Comparison of ENCODE assay signal across 8 cellular contexts in genomic region chr1:246280551-246280950, GRCh38.
A peak's percentile ranks its signal among the peaks of the same experiment; 100 is the strongest.
DNase-seq lines count a peak whose midpoint lies in the region; ATAC-seq and TF ChIP-seq lines count a peak whose summit lies in the region.

No MANE protein-coding gene starts in this region.

- TF ChIP-seq CTCF in BE2C (IDR thresholded peaks at IDR 0.05; ENCODE audit: low read depth, low read length) (peak; percentile 53), HCT116 (IDR thresholded peaks at IDR 0.05 in 2 of 3, conservative IDR thresholded peaks at IDR 0.05 in 1 of 3; ENCODE audit: borderline replicate concordance in 1 of 3, insufficient read depth in 1 of 3, low read depth in 2 of 3, low read length in 2 of 3) (peak; percentile 22 to 44 (median 43); a peak in 3 of 6 replicates), hepatocyte (IDR thresholded peaks at IDR 0.05; ENCODE audit: poor library complexity) (peak; percentile 52)

- H3K9ac ChIP-seq in HCT116 (ENCODE audit: low read length): no peak overlapping the region

- H3K36me3 ChIP-seq in BE2C: no peaks in the 10 kb centered on the region
- no peaks in the 10 kb centered on the region for H3K36me3 ChIP-seq in HCT116 (ENCODE audit: control insufficient read depth in 1 of 2, insufficient read depth in 2 of 2, low read length in 2 of 2)
- H3K36me3 ChIP-seq in SJCRH30: no peaks in the 10 kb centered on the region
- no peaks in the 10 kb centered on the region for H3K36me3 ChIP-seq in hepatocyte (replicated peaks; ENCODE audit: insufficient read depth, low read depth)

- TF ChIP-seq POLR2A in HCT116 (IDR thresholded peaks at IDR 0.05; ENCODE audit: borderline replicate concordance, extremely low read depth, insufficient read depth, insufficient read length): no peak

- no peaks in the 10 kb centered on the region for H3K9me2 ChIP-seq in HCT116 (ENCODE audit: insufficient read depth)
- no peaks in the 10 kb centered on the region for H3K9me2 ChIP-seq in hepatocyte (replicated peaks; ENCODE audit: insufficient read depth)

- BruUV-seq in HCT116 (replicated peaks; lab: Mats Ljungman, UMichigan): no TSS peak

- H3K4me2 ChIP-seq in HCT116 (ENCODE audit: low read length) (no peak overlapping the region), hepatocyte (no peak overlapping the region)

- H2AFZ ChIP-seq in HCT116 (ENCODE audit: low read depth, low read length, poor library complexity, severe bottlenecking) (no peak overlapping the region), hepatocyte (no peak overlapping the region)

- RAD21 ChIA-PET in HCT116 (lab: Charles Lee; ENCODE audit: low non-redundant PET in 1 of 2, low total read pairs in 2 of 2, uncharacterized antibody in 2 of 2, unreplicated experiment in 2 of 2): no interaction called here

- 81% methylated on average over 3 of the region's 3 CpGs for WGBS in hepatocyte (ENCODE audit: low lambda C conversion rate, missing lambda C conversion rate)

- TF ChIP-seq RAD21 in HCT116 (IDR thresholded peaks at IDR 0.05; ENCODE audit: low read depth): peak; percentile 70

- H3K9me3 ChIP-seq in BE2C (no peaks in the 10 kb centered on the region), HCT116 (ENCODE audit: control insufficient read depth in 1 of 2, insufficient read depth in 1 of 2, low read depth in 1 of 2, low read length in 2 of 2) (no peaks in the 10 kb centered on the region), SJCRH30 (replicated peaks) (no peaks in the 10 kb centered on the region), hepatocyte (ENCODE audit: low read depth) (no peaks in the 10 kb centered on the region)

- H3K27ac ChIP-seq in HCT116 (ENCODE audit: low read depth, low read length) (no peak overlapping the region), SJCRH30 (no peak overlapping the region), hepatocyte (no peak overlapping the region)

- H3K79me2 ChIP-seq in HCT116 (ENCODE audit: insufficient read depth, low read length): no peaks in the 10 kb centered on the region
- no peaks in the 10 kb centered on the region for H3K79me2 ChIP-seq in hepatocyte

- POLR2A ChIA-PET in HCT116 (lab: Charles Lee): no interaction called here

- DNase-seq in BE2C (peak; percentile 42), HCT116 (ENCODE audit: low read depth, low spot score) (peak; percentile 10), SJCRH30 (peak; percentile 4 to 21), hepatocyte (ENCODE audit: low spot score) (peak; percentile 41)
- no peak for DNase-seq in stimulated activated CD4-positive, alpha-beta T cell treated with anti-CD3 and anti-CD28 coated beads, Interleukin-4, amount 100 ng/mL, for 1 hour
- DNase-seq in effector CD4-positive, alpha-beta T cell: no peak
- no peak for DNase-seq in stimulated activated CD4-positive, alpha-beta T cell treated with anti-CD3 and anti-CD28 coated beads, Interleukin-2, amount 100 ng/mL, for 24 hours

- H3K27me3 ChIP-seq in BE2C: no peaks in the 10 kb centered on the region; the same call in 1 of the 2 replicates
- no peaks in the 10 kb centered on the region for H3K27me3 ChIP-seq in HCT116 (ENCODE audit: insufficient read depth, low read length)
- no peaks in the 10 kb centered on the region for H3K27me3 ChIP-seq in SJCRH30
- no peaks in the 10 kb centered on the region for H3K27me3 ChIP-seq in hepatocyte

- H3K4me1 ChIP-seq in BE2C: peaks cover 13% of the 10 kb centered on the region; the same call in 1 of the 2 replicates
- H3K4me1 ChIP-seq in HCT116 (ENCODE audit: control insufficient read depth in 1 of 2, insufficient read depth in 2 of 2, low read length in 2 of 2): no peaks in the 10 kb centered on the region
- H3K4me1 ChIP-seq in SJCRH30: no peaks in the 10 kb centered on the region
- peaks cover 15% of the 10 kb centered on the region for H3K4me1 ChIP-seq in hepatocyte (ENCODE audit: insufficient read depth)

- CTCF ChIA-PET in HCT116 (lab: Charles Lee): interaction anchor here (0.6 to 1.1 kb wide), 5 partner anchors 19 to 1128 kb away, joined by 3 to 6 read pairs (median 3); no protein-coding TSS in a partner anchor

- H3K4me3 ChIP-seq in BE2C (ENCODE audit: low read depth, low read length) (no peak overlapping the region), HCT116 (replicated peaks in 1 of 2; ENCODE audit: low read depth in 1 of 2, low read length in 2 of 2) (no peak overlapping the region), SJCRH30 (no peak overlapping the region), hepatocyte (no peak overlapping the region)

- H4K20me1 ChIP-seq in HCT116 (ENCODE audit: insufficient read depth) (no peaks in the 10 kb centered on the region), hepatocyte (ENCODE audit: insufficient read depth, poor library complexity, severe bottlenecking) (no peaks in the 10 kb centered on the region)

- intact Hi-C loops in HCT116 (cut with micrococcal nuclease): loop anchor here (1.0 to 10.0 kb wide), 5 partner anchors 174 to 1126 kb away; partner anchors contain the start of gene KIF26B

- ATAC-seq in HCT116 (peak; percentile 50; the same call in 1 of the 2 replicates), HG03025 (IDR thresholded peaks at IDR 0.05; ENCODE audit: low FRiP score, unreplicated experiment) (no peak)

TF ChIP-seq in HCT116, 20 proteins besides CTCF, POLR2A, EP300 and RAD21:
- no peak for TF ChIP-seq MAX (IDR thresholded peaks at IDR 0.05)

Comparison
In these comparisons a context has a peak if more than half of its experiments do, and no peak if none do; other contexts are left out.
1. DNase-seq: peak in BE2C (single experiment), HCT116 (single experiment), SJCRH30 (2 of 2) and hepatocyte (single experiment); none in stimulated activated CD4-positive, alpha-beta T cell treated with anti-CD3 and anti-CD28 coated beads, Interleukin-4, amount 100 ng/mL, for 1 hour (single experiment), effector CD4-positive, alpha-beta T cell (single experiment) and stimulated activated CD4-positive, alpha-beta T cell treated with anti-CD3 and anti-CD28 coated beads, Interleukin-2, amount 100 ng/mL, for 24 hours (0 of 2).
2. Peak in every context shown above with its lines, with median percentiles within 50 percentile points of each other: CTCF ChIP-seq.